Comparison of ENCODE assay signal across 9 cellular contexts in genomic region chr1:234683856-234684632, GRCh38.
DNase-seq lines count a peak whose midpoint lies in the region; ATAC-seq and TF ChIP-seq lines count a peak whose summit lies in the region.
"Had no signal": no experiment of that assay in that cellular context is flagged by ENCODE, and none has a peak within 500 bp of the region (broad histone marks: within the 10 kb centered on the region; RNA-seq: fewer than 3 reads in every experiment).

No MANE protein-coding gene starts in this region.

- TF ChIP-seq CTCF in cardiac fibroblast (IDR thresholded peaks at IDR 0.05; ENCODE audit: low read depth, low read length) (no peak), vagina (IDR thresholded peaks at IDR 0.05) (no peak)

- TF ChIP-seq POLR2A in vagina (IDR thresholded peaks at IDR 0.05) = no peak

- H3K27me3 ChIP-seq in vagina = no peaks in the 10 kb centered on the region

- peak; percentile 20 for DNase-seq in NCI-H1694 treated with DMSO at 0.1 percent for 48 hours (lab: John Stamatoyannopoulos, UW)
- DNase-seq in NCI-H1694 (lab: John Stamatoyannopoulos, UW) = no peak
- DNase-seq in cardiac fibroblast (ENCODE audit: low read depth in 2 of 2) = peak; percentile 83 to 92
- peak; percentile 81 for DNase-seq in left lobe of liver (ENCODE audit: low spot score)
- DNase-seq in vagina (ENCODE audit: extremely low spot score in 2 of 2) = peak in 1 of 2 donors; percentile 89
- no peak for DNase-seq in activated CD4-positive, CD25-positive, alpha-beta regulatory T cell (lab: John Stamatoyannopoulos, UW)
- no peak for DNase-seq in NCI-H187 (lab: John Stamatoyannopoulos, UW)

- H3K4me3 ChIP-seq in cardiac fibroblast (replicated peaks in 1 of 2; ENCODE audit: low read depth in 2 of 2, low read length in 2 of 2) (no peak overlapping the region), vagina (no peak overlapping the region)

- ATAC-seq in left lobe of liver (peak; percentile 99), GM18517 (IDR thresholded peaks at IDR 0.05; ENCODE audit: unreplicated experiment) (no peak)

- no peaks in the 10 kb centered on the region for H3K9me3 ChIP-seq in vagina

- peaks cover 20% of the 10 kb centered on the region for H3K4me1 ChIP-seq in vagina

- intact Hi-C loops in vagina (cut with DNase I) = loop anchor here (2.0 kb wide), 1 partner anchor 39 kb away; no protein-coding TSS in a partner anchor

- H3K36me3 ChIP-seq in vagina = no peaks in the 10 kb centered on the region

- H3K27ac ChIP-seq in vagina = peak overlapping the region; percentile 26
- H3K27ac ChIP-seq: 22Rv1 had no signal

Comparison
In these comparisons a context has a peak if more than half of its experiments do, and no peak if none do; other contexts are left out.
1. DNase-seq: peak in NCI-H1694 treated with DMSO at 0.1 percent for 48 hours (single experiment), cardiac fibroblast (2 of 2) and left lobe of liver (single experiment); none in NCI-H1694 (single experiment), activated CD4-positive, CD25-positive, alpha-beta regulatory T cell (0 of 4) and NCI-H187 (0 of 2).